8 cellular contexts compared by ENCODE assay signal in the genomic region with DNA sequence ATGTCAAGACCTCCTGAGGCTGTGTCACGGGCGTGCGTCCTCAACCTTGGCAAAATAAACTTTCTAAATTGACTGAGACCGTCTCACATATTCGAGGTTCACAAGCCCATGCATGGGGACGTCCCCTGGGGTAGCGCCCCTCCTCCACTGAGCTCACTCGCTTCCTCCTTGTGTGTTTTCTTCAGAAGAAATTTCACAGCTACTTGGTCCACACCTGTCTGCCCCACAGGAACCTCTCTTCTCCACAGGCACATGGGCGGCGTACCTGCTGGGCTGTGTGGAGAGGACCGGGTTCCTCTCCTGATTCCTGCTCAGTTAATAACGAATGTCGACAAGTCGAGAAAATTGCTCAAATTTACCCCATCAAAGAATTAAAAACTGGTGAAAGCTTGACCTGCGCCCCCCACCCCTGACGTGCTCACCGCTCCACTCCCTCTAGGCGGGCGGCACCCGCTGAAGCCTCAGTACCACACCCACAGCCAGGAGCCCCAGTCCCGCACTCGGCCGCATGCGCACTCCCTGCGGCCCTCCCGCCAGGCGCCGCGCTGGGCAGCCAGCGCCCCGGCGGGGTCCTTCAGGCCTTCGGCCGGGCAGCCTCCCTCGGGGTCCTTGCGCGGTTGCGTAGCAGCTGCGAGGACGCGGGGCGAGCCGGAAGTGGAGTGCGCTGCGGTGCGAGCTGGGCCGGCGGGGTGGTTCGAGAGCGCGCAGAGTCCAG. TPM values are rescaled to one million over a fixed set of nuclear protein-coding genes. Genes with fewer than 3 reads are reported as not detected.
DNase-seq lines count a peak whose midpoint lies in the region; ATAC-seq and TF ChIP-seq lines count a peak whose summit lies in the region.
"Not testable (repeated sequence)": the region's sequence is repeated elsewhere in the genome, so short reads cannot be mapped to it uniquely, and the experiment has no call there.

RABL2A (plus strand) TSS at position 651 of the 715 bp plus-strand sequence. CDS start 1,341 bp downstream, outside the sequence.

- H3K27ac ChIP-seq in DOHH2 (ENCODE audit: low read depth, low read length) (peak within 1 kb of the TSS; percentile 40), HL-60 (replicated peaks) (peak within 1 kb of the TSS; percentile 65), body of pancreas (peak within 1 kb of the TSS in 1 of 4 donors; percentile 52)

- H3K4me1 ChIP-seq in DOHH2 (ENCODE audit: control insufficient read depth, low read length); body of pancreas: not testable (repeated sequence)

- H3F3A ChIP-seq in DOHH2 (ENCODE audit: control insufficient read depth, insufficient read depth) = not testable (repeated sequence)

- H3K27ac Mint-ChIP-seq in activated B cell treated with CpG ODN at 0.5 μM for 24 hours (peak within 1 kb of the TSS; percentile 86), osteocyte (ENCODE audit: unreplicated experiment) (peak within 1 kb of the TSS; percentile 80)
- H3K27ac Mint-ChIP-seq in stimulated activated naive B cell treated with anti-CD40 and anti-IgM and Interleukin-4, amounts not matched to agents 10 μg/mL and 1 μg/mL and 100 μg/mL, for 72 hours = peak within 1 kb of the TSS; percentile 97

- H3K36me3 ChIP-seq in DOHH2 (ENCODE audit: control insufficient read depth, low read length); body of pancreas (replicated peaks in 1 of 2; ENCODE audit: insufficient read depth in 1 of 2, low read depth in 2 of 2): not testable (repeated sequence)

- not testable (repeated sequence) for H3K79me2 ChIP-seq in DOHH2 (ENCODE audit: control insufficient read depth, low read length)

- not testable (repeated sequence) for H3K9me3 Mint-ChIP-seq in activated B cell treated with CpG ODN at 0.5 μM for 24 hours; osteocyte (ENCODE audit: unreplicated experiment); stimulated activated naive B cell treated with anti-CD40 and anti-IgM and Interleukin-4, amounts not matched to agents 10 μg/mL and 1 μg/mL and 100 μg/mL, for 72 hours

- not testable (repeated sequence) for TF ChIP-seq CTCF in DOHH2 (IDR thresholded peaks at IDR 0.05; ENCODE audit: low read depth, low read length, poor library complexity, severe bottlenecking); HL-60 (IDR thresholded peaks at IDR 0.05; ENCODE audit: insufficient read depth, low read length); activated B cell treated with CpG ODN at 0.5 μM for 24 hours (IDR thresholded peaks at IDR 0.05); osteocyte (IDR thresholded peaks at IDR 0.05)
- TF ChIP-seq CTCF in body of pancreas (IDR thresholded peaks at IDR 0.05) = peak in 1 of 7 experiments; percentile 7

- 0% methylated on average over 2 to 34 of the region's 51 CpGs for WGBS in body of pancreas, 2 donors

- not testable (repeated sequence) for H3K27me3 Mint-ChIP-seq in activated B cell treated with CpG ODN at 0.5 μM for 24 hours; osteocyte (ENCODE audit: unreplicated experiment); stimulated activated naive B cell treated with anti-CD40 and anti-IgM and Interleukin-4, amounts not matched to agents 10 μg/mL and 1 μg/mL and 100 μg/mL, for 72 hours

- CTCF ChIA-PET in activated B cell treated with CpG ODN at 0.5 μM for 24 hours (lab: Charles Lee) = not testable (repeated sequence)

- ATAC-seq in GM21619 (IDR thresholded peaks at IDR 0.05; ENCODE audit: unreplicated experiment) (peak; percentile 93), activated B cell treated with CpG ODN at 0.5 μM for 24 hours (ENCODE audit: low read depth) (peak; percentile 95), body of pancreas (peak; percentile 100), left ventricle myocardium superior (peak; percentile 99)
- peak; percentile 86 to 87 for ATAC-seq in stimulated activated naive B cell treated with anti-CD40 and anti-IgM and Interleukin-4, amounts not matched to agents 10 μg/mL and 1 μg/mL and 100 μg/mL, for 72 hours (replicated peaks)

- DNase-seq in HL-60 (ENCODE audit: low read depth in 1 of 2, low spot score in 1 of 2) = peak; percentile 73 to 83
- DNase-seq in activated B cell treated with CpG ODN at 0.5 μM for 24 hours = peak; percentile 94
- DNase-seq in body of pancreas = peak; percentile 84 to 88 (median 86)
- DNase-seq in left ventricle myocardium superior = peak; percentile 91
- peak; percentile 95 for DNase-seq in osteocyte (ENCODE audit: extremely low spot score, unreplicated experiment)
- DNase-seq in stimulated activated naive B cell treated with anti-CD40 and anti-IgM and Interleukin-4, amounts not matched to agents 10 μg/mL and 1 μg/mL and 100 μg/mL, for 72 hours = peak; percentile 90

- H3K4me3 ChIP-seq in DOHH2 (ENCODE audit: low read length) (peak within 1 kb of the TSS; percentile 71), HL-60 (replicated peaks; ENCODE audit: insufficient read depth, low read length) (peak within 1 kb of the TSS; percentile 58), body of pancreas (peak within 1 kb of the TSS in 1 of 2 donors; percentile 27)

- peaks cover 16% of the 10 kb centered on the region for H3K4me1 Mint-ChIP-seq in activated B cell treated with CpG ODN at 0.5 μM for 24 hours
- H3K4me1 Mint-ChIP-seq in osteocyte (ENCODE audit: unreplicated experiment) = not testable (repeated sequence)
- H3K4me1 Mint-ChIP-seq in stimulated activated naive B cell treated with anti-CD40 and anti-IgM and Interleukin-4, amounts not matched to agents 10 μg/mL and 1 μg/mL and 100 μg/mL, for 72 hours = peaks cover 15 to 24% of the 10 kb centered on the region in 2 donors

- H3K27me3 ChIP-seq in DOHH2 (ENCODE audit: control insufficient read depth, low read length); HL-60 (ENCODE audit: insufficient read depth, poor library complexity, severe bottlenecking); body of pancreas: not testable (repeated sequence)

- H4K20me1 ChIP-seq in DOHH2 (ENCODE audit: control insufficient read depth, insufficient read depth, low read depth, low read length) = not testable (repeated sequence)

- peaks cover 24% of the 10 kb centered on the region for H3K36me3 Mint-ChIP-seq in activated B cell treated with CpG ODN at 0.5 μM for 24 hours (ENCODE audit: low read depth)
- H3K36me3 Mint-ChIP-seq in osteocyte (ENCODE audit: unreplicated experiment) = not testable (repeated sequence)
- H3K36me3 Mint-ChIP-seq in stimulated activated naive B cell treated with anti-CD40 and anti-IgM and Interleukin-4, amounts not matched to agents 10 μg/mL and 1 μg/mL and 100 μg/mL, for 72 hours = peaks cover 18 to 32% of the 10 kb centered on the region in 2 donors

- TF ChIP-seq POLR2A in body of pancreas (IDR thresholded peaks at IDR 0.05) = peak in 2 of 3 donors; percentile 26 to 30

- H3K4me2 ChIP-seq in DOHH2 (ENCODE audit: low read length) = peak within 1 kb of the TSS; percentile 58

- POLR2A ChIA-PET in activated B cell treated with CpG ODN at 0.5 μM for 24 hours (lab: Charles Lee) = interaction anchor here (1.0 kb wide), 1 partner anchor 43 kb away, joined by 3 read pairs; no protein-coding TSS in a partner anchor

- intact Hi-C loops in activated B cell treated with CpG ODN at 0.5 μM for 24 hours (cut with micrococcal nuclease); body of pancreas (cut with DNase I); left ventricle myocardium superior (cut with micrococcal nuclease): not testable (repeated sequence)

- H3K9me3 ChIP-seq in DOHH2 (ENCODE audit: control insufficient read depth, insufficient read depth, low read length); body of pancreas: not testable (repeated sequence)

- H3K4me3 Mint-ChIP-seq in activated B cell treated with CpG ODN at 0.5 μM for 24 hours (peak within 1 kb of the TSS; percentile 88), osteocyte (ENCODE audit: unreplicated experiment) (peak within 1 kb of the TSS; percentile 83)
- H3K4me3 Mint-ChIP-seq in stimulated activated naive B cell treated with anti-CD40 and anti-IgM and Interleukin-4, amounts not matched to agents 10 μg/mL and 1 μg/mL and 100 μg/mL, for 72 hours = peak within 1 kb of the TSS; percentile 93 to 94

- not testable (repeated sequence) for H3K9me2 ChIP-seq in DOHH2 (replicated peaks; ENCODE audit: control insufficient read depth, low read length)

RNA-seq across cellular contexts. Expression of gene RABL2A, which starts in this region (rescaled TPM):
- total RNA-seq in activated B cell treated with CpG ODN at 0.5 μM for 24 hours = 39.8 and 47.1 TPM in 2 replicates
- total RNA-seq in body of pancreas = 10 to 100 TPM; 15.0 to 23.1 TPM
- 5.3 TPM for total RNA-seq in left ventricle myocardium superior
- total RNA-seq in osteocyte = 24.9 and 26.2 TPM in 2 replicates
